ENCODE assay signal across 1 cellular context in the genomic region with DNA sequence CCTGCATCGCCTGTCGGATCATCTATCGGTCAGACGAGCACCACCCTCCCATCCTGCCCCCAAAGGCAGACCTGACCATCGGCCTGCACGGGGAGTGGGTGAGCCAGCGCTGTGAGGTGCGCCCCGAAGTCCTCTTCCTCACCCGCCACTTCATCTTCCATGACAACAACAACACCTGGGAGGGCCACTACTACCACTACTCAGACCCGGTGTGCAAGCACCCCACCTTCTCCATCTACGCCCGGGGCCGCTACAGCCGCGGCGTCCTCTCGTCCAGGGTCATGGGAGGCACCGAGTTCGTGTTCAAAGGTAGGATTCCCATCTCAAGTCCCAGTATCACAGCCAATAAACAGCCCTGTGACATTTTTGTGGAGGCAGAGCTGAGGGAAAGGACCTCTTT.
A peak's percentile ranks its signal among the peaks of the same experiment; 100 is the strongest.
TF ChIP-seq lines count a peak whose summit lies in the region.

No MANE protein-coding gene starts in this region.

TF ChIP-seq in HepG2, 621 proteins besides CTCF, POLR2A, EP300 and RAD21:
- TF ChIP-seq FIP1L1 (IDR thresholded peaks at IDR 0.05; ENCODE audit: borderline replicate concordance, insufficient read depth, low read depth, low read length) (no peak), AGO2 (optimal IDR thresholded peaks at IDR 0.05; ENCODE audit: low read depth, low read length) (peak; percentile 41)
